In genomic region chr4:118265312-118266144, GRCh38 we compare ENCODE assay signal across 8 cellular contexts.
DNase-seq lines count a peak whose midpoint lies in the region; ATAC-seq lines count a peak whose summit lies in the region.

No MANE protein-coding gene starts in this region.

- ATAC-seq in HG02623 (IDR thresholded peaks at IDR 0.05; ENCODE audit: unreplicated experiment): peak; percentile 51
- ATAC-seq in stimulated activated naive B cell treated with anti-CD40 and anti-IgM and Interleukin-4, amounts not matched to agents 10 μg/mL and 1 μg/mL and 100 μg/mL, for 72 hours (replicated peaks): peak; percentile 72 to 78
- ATAC-seq in HG02938 (IDR thresholded peaks at IDR 0.05; ENCODE audit: unreplicated experiment): no peak

- H3K4me1 Mint-ChIP-seq in stimulated activated naive B cell treated with anti-CD40 and anti-IgM and Interleukin-4, amounts not matched to agents 10 μg/mL and 1 μg/mL and 100 μg/mL, for 72 hours: no peaks in the 10 kb centered on the region

- no peaks in the 10 kb centered on the region for H3K9me3 ChIP-seq in iPS-18c (ENCODE audit: control insufficient read depth, insufficient read depth, low read length)

- DNase-seq in ACHN (peak; percentile 58), NCI-H1105 (lab: John Stamatoyannopoulos, UW) (no peak), HuH-7.5 (ENCODE audit: low spot score) (no peak)
- DNase-seq in activated naive CD4-positive, alpha-beta T cell treated with anti-CD3 and anti-CD28 coated beads, Interleukin-2, amount 50 U/mL, for 16 hours: peak; percentile 29
- DNase-seq in stimulated activated naive B cell treated with anti-CD40 and anti-IgM and Interleukin-4, amounts not matched to agents 10 μg/mL and 1 μg/mL and 100 μg/mL, for 72 hours: no peak

- in situ Hi-C loops in ACHN (cut with HindIII; ENCODE audit: low pct_ligation_motif_present, low pct_unique_long_range_greater_than_20kb, low sequenced_read_pairs): no loop called here

- H3K4me3 ChIP-seq in iPS-18c (ENCODE audit: insufficient read depth, low read depth, low read length): peak overlapping the region; percentile 40; the same call in 1 of the 2 replicates

- no peak overlapping the region for H3K27ac Mint-ChIP-seq in stimulated activated naive B cell treated with anti-CD40 and anti-IgM and Interleukin-4, amounts not matched to agents 10 μg/mL and 1 μg/mL and 100 μg/mL, for 72 hours

- peak overlapping the region; percentile 69 to 83 for H3K4me3 Mint-ChIP-seq in stimulated activated naive B cell treated with anti-CD40 and anti-IgM and Interleukin-4, amounts not matched to agents 10 μg/mL and 1 μg/mL and 100 μg/mL, for 72 hours

- H3K36me3 Mint-ChIP-seq in stimulated activated naive B cell treated with anti-CD40 and anti-IgM and Interleukin-4, amounts not matched to agents 10 μg/mL and 1 μg/mL and 100 μg/mL, for 72 hours: no peaks in the 10 kb centered on the region

- no peaks in the 10 kb centered on the region for H3K9me3 Mint-ChIP-seq in stimulated activated naive B cell treated with anti-CD40 and anti-IgM and Interleukin-4, amounts not matched to agents 10 μg/mL and 1 μg/mL and 100 μg/mL, for 72 hours

- H3K27me3 Mint-ChIP-seq in stimulated activated naive B cell treated with anti-CD40 and anti-IgM and Interleukin-4, amounts not matched to agents 10 μg/mL and 1 μg/mL and 100 μg/mL, for 72 hours: peaks cover 37% of the 10 kb centered on the region in 2 donors

Comparison
In these comparisons a context has a peak if more than half of its experiments do, and no peak if none do; other contexts are left out.
1. DNase-seq: peak in ACHN (single experiment) and activated naive CD4-positive, alpha-beta T cell treated with anti-CD3 and anti-CD28 coated beads, Interleukin-2, amount 50 U/mL, for 16 hours (single experiment); none in stimulated activated naive B cell treated with anti-CD40 and anti-IgM and Interleukin-4, amounts not matched to agents 10 μg/mL and 1 μg/mL and 100 μg/mL, for 72 hours (single experiment), NCI-H1105 (single experiment) and HuH-7.5 (single experiment).